In genomic region chr6:161444464-161444863, GRCh38 we compare ENCODE assay signal across 10 cellular contexts.
DNase-seq lines count a peak whose midpoint lies in the region; ATAC-seq and TF ChIP-seq lines count a peak whose summit lies in the region.
"Had no signal": no experiment of that assay in that cellular context is flagged by ENCODE, and none has a peak within 500 bp of the region (broad histone marks: within the 10 kb centered on the region; RNA-seq: fewer than 3 reads in every experiment).

No MANE protein-coding gene starts in this region.

- peaks cover 3% of the 10 kb centered on the region for H3K4me1 Mint-ChIP-seq in progenitor cell of endocrine pancreas (ENCODE audit: low read depth)

- no peak overlapping the region for H3K4ac ChIP-seq in neuronal stem cell (ENCODE audit: low read length)

- H3K9ac ChIP-seq in fibroblast of lung (ENCODE audit: insufficient read depth, low read length) (no peak overlapping the region), neuronal stem cell (ENCODE audit: low read depth, low read length, poor library complexity) (no peak overlapping the region)

- no peak overlapping the region for H3K4me3 ChIP-seq in fibroblast of lung (replicated peaks in 1 of 4; ENCODE audit: control extremely low read depth in 1 of 4, insufficient read depth in 1 of 4, low read depth in 3 of 4, low read length in 4 of 4)
- H3K4me3 ChIP-seq in neuronal stem cell (ENCODE audit: low read length in 2 of 2), result no peak overlapping the region

- no peak overlapping the region for H3K23ac ChIP-seq in neuronal stem cell (ENCODE audit: low read depth, low read length, poor library complexity)

- H3K27ac Mint-ChIP-seq in progenitor cell of endocrine pancreas, result no peak overlapping the region

- H3K9me3 ChIP-seq in fibroblast of lung (ENCODE audit: control insufficient read depth, insufficient read depth, low read depth, low read length) (no peaks in the 10 kb centered on the region), neuronal stem cell (replicated peaks in 1 of 2; ENCODE audit: control insufficient read depth in 2 of 2, insufficient read depth in 1 of 2, low read depth in 1 of 2, low read length in 2 of 2) (no peaks in the 10 kb centered on the region)

- H4K8ac ChIP-seq in neuronal stem cell (ENCODE audit: low read depth, low read length), result no peak overlapping the region

- peaks cover 32% of the 10 kb centered on the region for H3K27me3 Mint-ChIP-seq in progenitor cell of endocrine pancreas

- DNase-seq in DMS 273 (lab: John Stamatoyannopoulos, UW; ENCODE audit: unreplicated experiment), result peak; percentile 88
- peak; percentile 37 for DNase-seq in NCI-H524 treated with DMSO at 0.1 percent for 48 hours (lab: John Stamatoyannopoulos, UW)
- DNase-seq in fibroblast of lung (ENCODE audit: low read depth in 2 of 2), result peak; percentile 66 to 86
- no peak for DNase-seq in neuronal stem cell (ENCODE audit: low spot score)
- no peak for DNase-seq in progenitor cell of endocrine pancreas (ENCODE audit: low spot score, unreplicated experiment)
- DNase-seq in activated gamma-delta T cell treated with Interleukin-2 at 50 U/mL for 16 hours, result no peak
- DNase-seq in stimulated activated naive CD4-positive, alpha-beta T cell treated with Interleukin-2 at 50 U/mL for 16 hours (lab: John Stamatoyannopoulos, UW), result no peak
- DNase-seq: HCEC 1CT, WERI-Rb-1 had no signal

- peak overlapping the region; percentile 88 for H3K18ac ChIP-seq in neuronal stem cell (ENCODE audit: low read length)

- H3K4me2 ChIP-seq in fibroblast of lung (ENCODE audit: extremely low read depth, insufficient read depth, low read length) (no peak overlapping the region), neuronal stem cell (ENCODE audit: insufficient read depth, low read length, poor library complexity, severe bottlenecking) (no peak overlapping the region)

- no peak overlapping the region for H2BK15ac ChIP-seq in neuronal stem cell (ENCODE audit: low read length)

- H3K4me1 ChIP-seq in fibroblast of lung (ENCODE audit: control insufficient read depth, extremely low read depth, insufficient read depth, low read length) (no peaks in the 10 kb centered on the region), neuronal stem cell (ENCODE audit: control insufficient read depth in 2 of 2, insufficient read depth in 1 of 2, low read depth in 1 of 2, low read length in 2 of 2) (peaks cover 17 to 20% of the 10 kb centered on the region in 2 donors)

- H3K27me3 ChIP-seq in fibroblast of lung (ENCODE audit: control insufficient read depth, insufficient read depth, low read length), result no peaks in the 10 kb centered on the region
- H3K27me3 ChIP-seq in neuronal stem cell (ENCODE audit: control insufficient read depth in 3 of 3, insufficient read depth in 3 of 3, low read depth in 1 of 3, low read length in 3 of 3), result no peaks in the 10 kb centered on the region

- no CpG with 5 or more reads among the region's 15 CpGs for WGBS in neuronal stem cell (ENCODE audit: extremely low coverage in 2 of 2, insufficient read length in 2 of 2, insufficient replicate concordance in 1 of 2), 2 donors

- H2AFZ ChIP-seq in fibroblast of lung (ENCODE audit: low read length), result no peak overlapping the region
- peak overlapping the region; percentile 75 for H2AFZ ChIP-seq in neuronal stem cell (ENCODE audit: low read length)

- H2BK12ac ChIP-seq in neuronal stem cell (ENCODE audit: low read length), result no peak overlapping the region

- H3K14ac ChIP-seq in neuronal stem cell (ENCODE audit: low read length), result peak overlapping the region; percentile 38

- no peaks in the 10 kb centered on the region for H3K9me3 Mint-ChIP-seq in progenitor cell of endocrine pancreas (ENCODE audit: low read depth)

- no peak overlapping the region for H2BK120ac ChIP-seq in neuronal stem cell (ENCODE audit: low read depth, low read length)

- TF ChIP-seq CTCF in fibroblast of lung (conservative IDR thresholded peaks at IDR 0.05 in 1 of 2, IDR thresholded peaks at IDR 0.05 in 1 of 2; ENCODE audit: low read depth in 1 of 2, low read length in 2 of 2) (peak in 1 of 2 donors; percentile 43), progenitor cell of endocrine pancreas (IDR thresholded peaks at IDR 0.05; ENCODE audit: unreplicated experiment) (no peak)

- H3K4me3 Mint-ChIP-seq in progenitor cell of endocrine pancreas (ENCODE audit: low read depth), result no peak overlapping the region

- no peaks in the 10 kb centered on the region for H3K36me3 Mint-ChIP-seq in progenitor cell of endocrine pancreas (ENCODE audit: insufficient read depth)

- no peak overlapping the region for H2AK5ac ChIP-seq in neuronal stem cell (ENCODE audit: low read depth, low read length)

- H3K79me2 ChIP-seq in fibroblast of lung (ENCODE audit: control insufficient read depth, insufficient read depth, low read length), result no peaks in the 10 kb centered on the region

- ATAC-seq in GM21367 (IDR thresholded peaks at IDR 0.05; ENCODE audit: unreplicated experiment), result no peak

- no peaks in the 10 kb centered on the region for H3K79me1 ChIP-seq in neuronal stem cell (ENCODE audit: low read depth, low read length)

- H4K20me1 ChIP-seq in fibroblast of lung (ENCODE audit: control insufficient read depth, extremely low read depth, insufficient read depth, low read length), result no peaks in the 10 kb centered on the region

- H4K91ac ChIP-seq in neuronal stem cell (ENCODE audit: low read depth, low read length, poor library complexity), result no peak overlapping the region

- H3K27ac ChIP-seq in fibroblast of lung (ENCODE audit: insufficient read depth, low read length), result no peak overlapping the region
- H3K27ac ChIP-seq in neuronal stem cell (replicated peaks; ENCODE audit: low read length), result no peak overlapping the region
- H3K27ac ChIP-seq: WERI-Rb-1 had no signal

- no peak overlapping the region for H2BK5ac ChIP-seq in neuronal stem cell (ENCODE audit: low read length)

- H3K36me3 ChIP-seq in fibroblast of lung (ENCODE audit: control insufficient read depth, insufficient read depth, low read length) (no peaks in the 10 kb centered on the region), neuronal stem cell (replicated peaks in 1 of 2; ENCODE audit: control insufficient read depth in 2 of 2, insufficient read depth in 2 of 2, low read length in 2 of 2) (no peaks in the 10 kb centered on the region)
- H3K36me3 ChIP-seq: WERI-Rb-1 had no signal

Comparison
In these comparisons a context has a peak if more than half of its experiments do, and no peak if none do; other contexts are left out.
1. DNase-seq: peak in DMS 273 (single experiment), NCI-H524 treated with DMSO at 0.1 percent for 48 hours (single experiment) and fibroblast of lung (2 of 2); none in neuronal stem cell (single experiment), progenitor cell of endocrine pancreas (single experiment), activated gamma-delta T cell treated with Interleukin-2 at 50 U/mL for 16 hours (single experiment) and stimulated activated naive CD4-positive, alpha-beta T cell treated with Interleukin-2 at 50 U/mL for 16 hours (single experiment).